Comparison of ENCODE assay signal across 1 cellular context in the genomic region with DNA sequence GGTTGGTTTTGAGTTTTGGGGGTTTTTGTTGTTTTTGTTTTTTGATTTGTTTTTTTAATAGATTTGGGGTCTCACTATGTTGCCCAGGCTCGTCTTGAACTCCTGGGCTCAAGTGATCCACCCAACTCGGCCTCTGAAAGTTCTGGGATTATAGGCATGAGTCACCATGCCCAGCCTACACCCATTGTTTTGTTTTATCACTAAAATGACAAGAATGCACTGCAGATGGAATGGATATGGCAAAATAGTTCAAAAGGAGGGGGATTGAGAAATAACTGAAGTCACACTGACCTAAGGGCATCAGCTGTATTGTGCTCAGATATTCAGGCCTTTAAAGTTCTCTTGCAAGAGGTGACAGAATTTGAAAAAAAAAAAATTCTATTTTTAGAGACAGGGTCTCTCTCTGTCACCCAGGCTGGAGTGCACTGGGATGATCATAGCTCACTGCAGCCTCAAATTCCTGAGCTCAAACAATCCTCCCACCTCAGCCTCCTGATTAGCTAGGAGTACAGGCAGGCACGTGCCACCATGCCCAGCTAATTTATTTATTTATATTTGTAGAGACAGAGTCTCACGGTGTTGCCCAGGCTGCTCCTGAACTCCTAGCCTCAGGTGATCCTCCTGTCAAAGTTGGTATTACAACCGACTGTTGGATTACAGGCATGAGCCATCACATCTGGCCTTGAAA.
TF ChIP-seq lines count a peak whose summit lies in the region.

No MANE protein-coding gene starts in this region.

TF ChIP-seq in HEK293, 187 proteins besides CTCF, POLR2A, EP300 and RAD21 (continued from another document):
- TF ChIP-seq, protein P1, sequence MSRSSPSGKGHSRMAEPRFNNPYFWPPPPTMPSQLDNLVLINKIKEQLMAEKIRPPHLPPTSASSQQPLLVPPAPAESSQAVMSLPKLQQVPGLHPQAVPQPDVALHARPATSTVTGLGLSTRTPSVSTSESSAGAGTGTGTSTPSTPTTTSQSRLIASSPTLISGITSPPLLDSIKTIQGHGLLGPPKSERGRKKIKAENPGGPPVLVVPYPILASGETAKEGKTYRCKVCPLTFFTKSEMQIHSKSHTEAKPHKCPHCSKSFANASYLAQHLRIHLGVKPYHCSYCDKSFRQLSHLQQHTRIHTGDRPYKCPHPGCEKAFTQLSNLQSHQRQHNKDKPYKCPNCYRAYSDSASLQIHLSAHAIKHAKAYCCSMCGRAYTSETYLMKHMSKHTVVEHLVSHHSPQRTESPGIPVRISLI (tag by site-specific recombination; IDR thresholded peaks at IDR 0.05) = no peak
- no peak for TF ChIP-seq ZSCAN23 (tag by site-specific recombination; IDR thresholded peaks at IDR 0.05)
- TF ChIP-seq ZNF121 (tag by site-specific recombination; IDR thresholded peaks at IDR 0.05) = peak; percentile 49
- TF ChIP-seq ZFP69B (tag by site-specific recombination; IDR thresholded peaks at IDR 0.05) = no peak
